ENCODE assay signal across 16 cellular contexts in the genomic region with DNA sequence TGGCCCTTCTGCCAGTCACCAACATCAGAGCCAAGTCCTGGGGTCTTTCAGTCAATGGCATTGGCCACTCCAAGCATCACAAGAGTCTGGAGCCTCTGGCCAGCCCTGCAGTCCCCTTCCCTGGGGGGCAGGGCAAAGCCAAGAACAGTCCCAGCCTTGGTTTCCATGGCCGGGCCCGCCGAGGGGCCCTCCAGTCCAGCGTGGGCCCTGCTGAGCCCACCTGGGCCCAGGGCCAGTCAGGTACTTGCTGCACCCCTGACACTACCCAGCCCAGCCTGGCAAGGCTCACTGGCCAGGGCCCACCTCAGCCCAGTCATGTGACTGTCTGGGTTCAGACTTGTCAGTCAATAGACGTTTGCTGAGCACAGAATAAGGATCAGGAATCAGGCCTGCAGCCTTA.
"Had no signal": no experiment of that assay in that cellular context is flagged by ENCODE, and none has a peak within 500 bp of the region (broad histone marks: within the 10 kb centered on the region; RNA-seq: fewer than 3 reads in every experiment).

No MANE protein-coding gene starts in this region.

- H3K9me3 ChIP-seq: esophagus muscularis mucosa, gastrocnemius medialis, heart right ventricle, left lung, testis, tibial nerve had no signal

- DNase-seq: effector memory CD8-positive, alpha-beta T cell; gastrocnemius medialis; hypothalamus; islet precursor cell; left lung; mammary epithelial cell; natural killer cell; small intestine; stimulated activated CD4-positive, alpha-beta T cell treated with anti-CD3 and anti-CD28 coated beads, Interleukin-12 subunit alpha, Interleukin-12 subunit beta, amount 100 ng/mL, for 4 hours; stimulated activated CD4-positive, alpha-beta T cell treated with anti-CD3 and anti-CD28 coated beads, Interleukin-2, amount 100 ng/mL, for 48 hours; stimulated activated naive CD4-positive, alpha-beta T cell treated with Interleukin-2 at 50 U/mL for 16 hours; testis had no signal

- FAIRE-seq: small intestine had no signal

- ATAC-seq: effector memory CD8-positive, alpha-beta T cell; gastrocnemius medialis; heart right ventricle; left lung; natural killer cell had no signal

- H3K27ac ChIP-seq: epithelial cell of prostate, esophagus muscularis mucosa, gastrocnemius medialis, heart right ventricle, left lung, testis, tibial nerve had no signal

- H3K4me3 ChIP-seq: esophagus muscularis mucosa, gastrocnemius medialis, heart right ventricle, left lung, testis, tibial nerve had no signal

- H3K27me3 ChIP-seq: gastrocnemius medialis, testis, tibial nerve had no signal
